ENCODE assay signal across 27 cellular contexts in the genomic region with DNA sequence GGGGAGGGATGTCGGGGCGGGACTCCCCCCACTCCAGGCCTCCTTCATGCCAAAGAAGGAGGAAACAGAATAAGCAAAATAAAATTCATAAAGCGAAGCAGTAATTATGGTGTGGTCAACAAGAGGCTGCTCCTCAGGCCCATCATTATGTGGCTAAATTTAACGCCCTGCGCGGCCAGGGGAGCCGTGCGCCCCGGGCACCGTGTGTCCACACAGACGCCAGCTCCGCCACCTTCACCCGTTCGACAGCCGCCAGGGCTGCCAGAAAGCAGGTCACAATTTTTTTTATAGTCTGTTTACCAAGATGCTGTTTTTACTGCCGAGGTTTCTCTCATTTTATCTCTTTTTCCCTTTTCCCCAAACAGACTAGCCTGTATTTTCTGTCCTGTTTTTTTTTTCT. TPM values are rescaled to one million over a fixed set of nuclear protein-coding genes. Genes with fewer than 3 reads are reported as not detected.
"Had no signal": no experiment of that assay in that cellular context is flagged by ENCODE, and none has a peak within 500 bp of the region (broad histone marks: within the 10 kb centered on the region; RNA-seq: fewer than 3 reads in every experiment).

No MANE protein-coding gene starts in this region.

- H3K9me3 ChIP-seq: ascending aorta had no signal

- DNase-seq: activated B cell treated with CpG ODN at 0.5 μM for 24 hours; activated CD4-positive, alpha-beta memory T cell treated with anti-CD3 and anti-CD28 coated beads for 36 hours; activated CD4-positive, alpha-beta T cell treated with anti-CD3 and anti-CD28 coated beads for 4 hours; activated CD4-positive, alpha-beta T cell treated with anti-CD3 and anti-CD28 coated beads, Interleukin-2, amount 10 ng/mL, durations not matched to agents 24 days and 14 days; activated CD4-positive, alpha-beta T cell treated with anti-CD3 and anti-CD28 coated beads, Interleukin-2, amount 50 U/mL, for 1 hour; activated CD4-positive, alpha-beta T cell treated with anti-CD3 and anti-CD28 coated beads, Interleukin-2, amount 50 U/mL, for 4 hours; activated CD4-positive, CD25-positive, alpha-beta regulatory T cell treated with anti-CD3 and anti-CD28 coated beads, Interleukin-2, amount 50 U/mL, for 72 hours; activated CD8-positive, alpha-beta memory T cell treated with anti-CD3 and anti-CD28 coated beads, Interleukin-2, amount 50 U/mL, for 4 hours; activated CD8-positive, alpha-beta T cell treated with anti-CD3 and anti-CD28 coated beads for 36 hours; activated effector memory CD4-positive, alpha-beta T cell treated with anti-CD3 and anti-CD28 coated beads, Interleukin-2, amount 50 U/mL, for 16 hours; activated naive CD4-positive, alpha-beta T cell treated with anti-CD3 and anti-CD28 coated beads, Interleukin-2, amount 10 ng/mL, durations not matched to agents 7 days and 5 days; activated naive CD4-positive, alpha-beta T cell treated with Interleukin-2 at 50 U/mL for 16 hours; activated naive CD8-positive, alpha-beta T cell treated with anti-CD3 and anti-CD28 coated beads, Interleukin-2, amount 10 ng/mL, durations not matched to agents 7 days and 5 days; activated naive CD8-positive, alpha-beta T cell treated with anti-CD3 and anti-CD28 coated beads, Interleukin-2, amount 50 U/mL, for 24 hours; activated T-cell treated with anti-CD3 and anti-CD28 coated beads for 4 hours; activated T-cell treated with anti-CD3 and anti-CD28 coated beads, Interleukin-2, amount 50 U/mL, for 1 hour; activated T-cell treated with anti-CD3 and anti-CD28 coated beads, Interleukin-2, amount 50 U/mL, for 4 hours; activated T-cell treated with anti-CD3 and anti-CD28 coated beads, Interleukin-2, amount 50 U/mL, for 72 hours; amygdala; anterior cingulate cortex; caudate nucleus; cerebellar nuclear complex; T-helper 1 cell; T-helper 2 cell; T-helper 9 cell had no signal

- H3K4me3 ChIP-seq: ascending aorta, cardiac muscle cell had no signal

- H3K27me3 ChIP-seq: ascending aorta, cardiac muscle cell had no signal

- H3K36me3 ChIP-seq: ascending aorta, cardiac muscle cell had no signal

- H3K27ac ChIP-seq: ascending aorta, cardiac muscle cell had no signal

RNA-seq across cellular contexts. Expression of gene SLC23A3, which starts 40.2 kb away (rescaled TPM):
- polyA plus RNA-seq: cardiac muscle cell had no signal
